10 cellular contexts compared by ENCODE assay signal in the genomic region with DNA sequence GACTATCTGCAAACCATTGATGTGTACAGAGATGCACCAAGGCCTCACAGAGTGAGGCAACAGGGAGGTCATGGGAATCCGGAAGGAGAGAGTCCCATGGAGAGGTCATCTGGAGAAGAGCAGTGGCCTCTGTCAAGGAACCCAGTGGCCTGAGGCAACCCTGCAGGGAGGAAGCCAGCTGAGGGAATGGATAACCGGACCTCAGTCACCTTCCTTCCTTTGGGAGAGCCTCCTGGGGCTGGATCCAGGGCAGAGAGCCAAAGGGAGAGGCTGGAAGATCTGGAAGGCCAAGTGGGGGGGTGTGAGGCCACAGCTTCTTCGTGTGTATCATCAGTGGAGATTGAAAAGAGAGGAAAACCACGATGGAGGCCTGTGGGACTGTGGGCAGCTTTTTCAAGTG. TPM values are rescaled to one million over a fixed set of nuclear protein-coding genes. Genes with fewer than 3 reads are reported as not detected.
DNase-seq lines count a peak whose midpoint lies in the region; ATAC-seq and TF ChIP-seq lines count a peak whose summit lies in the region.
"Had no signal": no experiment of that assay in that cellular context is flagged by ENCODE, and none has a peak within 500 bp of the region (broad histone marks: within the 10 kb centered on the region; RNA-seq: fewer than 3 reads in every experiment).

No MANE protein-coding gene starts in this region.

- peak overlapping the region; percentile 52 for H3K4me3 Mint-ChIP-seq in activated naive CD8-positive, alpha-beta T cell
- H3K4me3 Mint-ChIP-seq in immature natural killer cell (peak overlapping the region; percentile 58 to 76 (median 63)), endothelial cell (ENCODE audit: unreplicated experiment) (no peak overlapping the region)

- H3K27me3 Mint-ChIP-seq in activated naive CD8-positive, alpha-beta T cell = no peaks in the 10 kb centered on the region
- peaks cover 12 to 19% (median 15%) of the 10 kb centered on the region in 3 donors for H3K27me3 Mint-ChIP-seq in immature natural killer cell (ENCODE audit: low read depth in 3 of 3)
- peaks cover under 1% of the 10 kb centered on the region for H3K27me3 Mint-ChIP-seq in endothelial cell (ENCODE audit: unreplicated experiment)

- no peak for TF ChIP-seq CTCF in right atrium auricular region (IDR thresholded peaks at IDR 0.05)
- TF ChIP-seq CTCF in endothelial cell (IDR thresholded peaks at IDR 0.05; ENCODE audit: unreplicated experiment) = no peak
- TF ChIP-seq CTCF in esophagus squamous epithelium (IDR thresholded peaks at IDR 0.05) = no peak

- H3K4me3 ChIP-seq in right atrium auricular region (no peak overlapping the region), esophagus squamous epithelium (no peak overlapping the region)
- H3K4me3 ChIP-seq: ovary had no signal

- peaks cover 50% of the 10 kb centered on the region for H3K4me1 Mint-ChIP-seq in activated naive CD8-positive, alpha-beta T cell (ENCODE audit: low read depth)
- H3K4me1 Mint-ChIP-seq in immature natural killer cell (peaks cover 53 to 57% of the 10 kb centered on the region in 2 donors), endothelial cell (ENCODE audit: unreplicated experiment) (peaks cover 5% of the 10 kb centered on the region)

- DNase-seq in Right ventricle myocardium inferior (ENCODE audit: missing footprints) = peak; percentile 68
- DNase-seq in right atrium auricular region (ENCODE audit: low spot score) = no peak
- DNase-seq in immature natural killer cell = no peak
- DNase-seq in endothelial cell (ENCODE audit: low spot score) = no peak
- DNase-seq in esophagus squamous epithelium (lab: John Stamatoyannopoulos, UW) = no peak
- DNase-seq: cerebellar nuclear complex had no signal

- peak overlapping the region; percentile 95 for H3K27ac Mint-ChIP-seq in activated naive CD8-positive, alpha-beta T cell
- H3K27ac Mint-ChIP-seq in immature natural killer cell (peak overlapping the region; percentile 73 to 91 (median 87)), endothelial cell (ENCODE audit: unreplicated experiment) (no peak overlapping the region)

- intact Hi-C loops in Right ventricle myocardium inferior (cut with DNase I) = no loop called here
- intact Hi-C loops in esophagus squamous epithelium (cut with DNase I) = no loop called here

- peaks cover 0 to 17% of the 10 kb centered on the region in 2 donors for H3K4me1 ChIP-seq in right atrium auricular region
- H3K4me1 ChIP-seq in esophagus squamous epithelium = no peaks in the 10 kb centered on the region

- H3K9me3 ChIP-seq in right atrium auricular region = no peaks in the 10 kb centered on the region
- H3K9me3 ChIP-seq in esophagus squamous epithelium = no peaks in the 10 kb centered on the region
- H3K9me3 ChIP-seq: ovary had no signal

- H3K27me3 ChIP-seq in right atrium auricular region (no peaks in the 10 kb centered on the region), esophagus squamous epithelium (no peaks in the 10 kb centered on the region)
- H3K27me3 ChIP-seq: ovary had no signal

- H3K36me3 ChIP-seq in right atrium auricular region (no peaks in the 10 kb centered on the region), esophagus squamous epithelium (no peaks in the 10 kb centered on the region)
- H3K36me3 ChIP-seq: ovary had no signal

- no peak overlapping the region for H3K27ac ChIP-seq in right atrium auricular region
- no peak overlapping the region for H3K27ac ChIP-seq in esophagus squamous epithelium
- H3K27ac ChIP-seq: ovary had no signal

- ATAC-seq in Right ventricle myocardium inferior (peak; percentile 91), HG03097 (IDR thresholded peaks at IDR 0.05; ENCODE audit: low FRiP score, unreplicated experiment) (no peak), GM19467 (IDR thresholded peaks at IDR 0.05; ENCODE audit: unreplicated experiment) (no peak)

- TF ChIP-seq POLR2A in esophagus squamous epithelium (IDR thresholded peaks at IDR 0.05) = no peak

- no peaks in the 10 kb centered on the region for H3K36me3 Mint-ChIP-seq in activated naive CD8-positive, alpha-beta T cell
- no peaks in the 10 kb centered on the region for H3K36me3 Mint-ChIP-seq in immature natural killer cell
- H3K36me3 Mint-ChIP-seq in endothelial cell (ENCODE audit: low read depth, unreplicated experiment) = no peaks in the 10 kb centered on the region

- H3K9me3 Mint-ChIP-seq in activated naive CD8-positive, alpha-beta T cell (ENCODE audit: low read depth) = no peaks in the 10 kb centered on the region
- H3K9me3 Mint-ChIP-seq in immature natural killer cell (no peaks in the 10 kb centered on the region), endothelial cell (ENCODE audit: unreplicated experiment) (no peaks in the 10 kb centered on the region)

- WGBS in esophagus squamous epithelium, 2 donors = 40 to 44% methylated on average over 4 of the region's 4 CpGs

RNA-seq across cellular contexts. Expression of gene CD38, which starts 24.3 kb away (rescaled TPM):
- total RNA-seq in Right ventricle myocardium inferior (2.2 TPM), right atrium auricular region (1 to 10 TPM; 3.1 to 4.9 TPM), endothelial cell (ENCODE audit: unreplicated experiment) (0.15 TPM), esophagus squamous epithelium (1 to 10 TPM; 1.1 to 2.5 (median 1.9) TPM)
- 100 to 1,000 TPM in 1 of 3 donors, 10 to 100 TPM in 2; 33.4 to 133 (median 60.9) TPM for polyA plus RNA-seq in immature natural killer cell

RNA-seq across cellular contexts. Expression of gene BST1, which starts 50.9 kb away (rescaled TPM):
- 3.8 TPM for total RNA-seq in Right ventricle myocardium inferior
- 10 to 100 TPM in 1 of 2 donors, 1 to 10 TPM in 1; 9.5 to 10.2 TPM for total RNA-seq in right atrium auricular region
- polyA plus RNA-seq in immature natural killer cell = 1 to 10 TPM in 2 of 3 donors, under 1 TPM in 1; 0.78 to 2.0 (median 1.1) TPM
- total RNA-seq in endothelial cell (ENCODE audit: unreplicated experiment) = 12.6 TPM
- total RNA-seq in esophagus squamous epithelium = 1 to 10 TPM in 3 of 4 donors, under 1 TPM in 1; 0.97 to 7.4 (median 3.6) TPM
